9 cellular contexts compared by ENCODE assay signal in the genomic region with DNA sequence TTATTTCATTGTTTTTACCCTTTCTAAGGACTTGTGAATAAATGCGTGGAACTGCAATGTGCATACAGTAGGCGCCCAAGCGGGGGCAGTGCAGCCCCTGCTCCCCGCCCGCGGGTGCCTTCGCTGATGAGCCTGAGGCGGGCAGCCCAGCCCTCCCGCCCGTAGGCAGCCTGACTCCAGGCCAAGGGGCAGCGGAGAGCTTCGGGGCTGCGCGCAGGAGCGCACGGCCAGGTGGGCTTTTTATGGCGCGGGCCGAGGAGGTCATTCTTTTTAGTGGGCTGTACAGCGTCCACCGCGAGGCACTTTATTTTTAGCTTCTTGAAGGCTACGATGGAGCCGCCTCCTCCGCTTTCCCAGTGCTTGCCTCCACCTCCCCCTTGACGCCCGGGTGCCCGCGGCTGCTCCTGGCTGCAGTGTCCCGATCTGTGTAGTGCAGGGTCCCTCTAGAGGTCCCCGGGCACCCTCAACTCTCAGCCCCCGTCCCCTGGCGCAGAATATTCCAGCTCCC.
DNase-seq lines count a peak whose midpoint lies in the region; ATAC-seq and TF ChIP-seq lines count a peak whose summit lies in the region.
"Had no signal": no experiment of that assay in that cellular context is flagged by ENCODE, and none has a peak within 500 bp of the region (broad histone marks: within the 10 kb centered on the region; RNA-seq: fewer than 3 reads in every experiment).

No MANE protein-coding gene starts in this region.

- no peak overlapping the region for H4K91ac ChIP-seq in IMR-90 (ENCODE audit: insufficient read depth, low read depth, low read length)

- BruUV-seq in IMR-90 (replicated peaks; lab: Mats Ljungman, UMichigan) = no TSS peak

- 15% methylated on average over 20 of the region's 33 CpGs; no CpG with 5 or more reads in 1 of the 2 experiments for WGBS in IMR-90 (ENCODE audit: extremely low coverage in 2 of 2, insufficient read length in 1 of 2), 2 experiments

- TF ChIP-seq RAD21 in IMR-90 (IDR thresholded peaks at IDR 0.05; ENCODE audit: low read length) = no peak

- H3K4me3 ChIP-seq in GM06990 (replicated peaks; ENCODE audit: low read depth, low read length) = no peak overlapping the region
- no peak overlapping the region for H3K4me3 ChIP-seq in IMR-90 (ENCODE audit: insufficient read depth, low read depth, low read length)

- H3K27me3 Mint-ChIP-seq in chondrocyte (ENCODE audit: low read depth) = peaks cover 5% of the 10 kb centered on the region
- H3K27me3 Mint-ChIP-seq in nephron (ENCODE audit: low read depth) = peaks cover 17% of the 10 kb centered on the region

- no peak overlapping the region for H4K5ac ChIP-seq in IMR-90 (ENCODE audit: low read depth, low read length)

- in situ Hi-C loops in IMR-90 (cut with MboI; ENCODE audit: low sequenced_read_pairs) = loop anchor here (5.0 kb wide), 1 partner anchor 100 kb away; no protein-coding TSS in a partner anchor

- TF ChIP-seq POLR2A in IMR-90 (IDR thresholded peaks at IDR 0.05; ENCODE audit: low read depth, low read length) = no peak

- H2BK20ac ChIP-seq in IMR-90 (ENCODE audit: low read depth, low read length) = no peak overlapping the region

- H4K20me1 ChIP-seq in IMR-90 (ENCODE audit: insufficient read depth, low read length) = no peaks in the 10 kb centered on the region

- intact Hi-C loops in IMR-90 (cut with micrococcal nuclease) = loop anchor here (5.0 kb wide), 2 partner anchors 260 to 780 kb away; no protein-coding TSS in a partner anchor

- H3K4ac ChIP-seq in IMR-90 (ENCODE audit: low read depth, low read length) = no peak overlapping the region

- H3K27ac Mint-ChIP-seq in chondrocyte (ENCODE audit: unreplicated experiment) = no peak overlapping the region
- no peak overlapping the region for H3K27ac Mint-ChIP-seq in nephron

- dilution Hi-C loops in IMR-90 (cut with HindIII; ENCODE audit: low sequenced_read_pairs, unreplicated experiment) = no loop called here

- H2BK5ac ChIP-seq in IMR-90 (ENCODE audit: low read depth, low read length, poor library complexity, severe bottlenecking) = no peak overlapping the region

- no peak overlapping the region for H3K18ac ChIP-seq in IMR-90 (ENCODE audit: low read depth, low read length)

- no peaks in the 10 kb centered on the region for H3K9me1 ChIP-seq in IMR-90 (ENCODE audit: insufficient read depth, low read length)

- no peak overlapping the region for H2BK15ac ChIP-seq in IMR-90 (ENCODE audit: low read depth, low read length)

- H3K36me3 Mint-ChIP-seq in chondrocyte (ENCODE audit: low read depth) (peaks cover 2% of the 10 kb centered on the region), nephron (ENCODE audit: low read depth) (no peaks in the 10 kb centered on the region)

- no peak overlapping the region for H2AK9ac ChIP-seq in IMR-90 (replicated peaks; ENCODE audit: low read depth, low read length, poor library complexity)

- H3K4me1 Mint-ChIP-seq in chondrocyte (ENCODE audit: low read depth) = peaks cover 23% of the 10 kb centered on the region
- peaks cover 17% of the 10 kb centered on the region for H3K4me1 Mint-ChIP-seq in nephron

- no peaks in the 10 kb centered on the region for H3K27me3 ChIP-seq in GM06990 (replicated peaks; ENCODE audit: control insufficient read depth, insufficient read depth, low read length)
- H3K27me3 ChIP-seq in IMR-90 (ENCODE audit: control insufficient read depth, insufficient read depth, low read length) = peaks cover 3% of the 10 kb centered on the region; the same call in 1 of the 2 replicates

- no peak overlapping the region for H3K27ac ChIP-seq in IMR-90 (ENCODE audit: insufficient read depth, low read length)

- H3K4me2 ChIP-seq in IMR-90 (ENCODE audit: low read depth, low read length) = no peak overlapping the region

- ATAC-seq in IMR-90 (ENCODE audit: low read depth) = 0 out of 2 replicates have a peak, but pooled peaks have one; percentile 21
- ATAC-seq in GM21723 (IDR thresholded peaks at IDR 0.05; ENCODE audit: unreplicated experiment) = no peak
- ATAC-seq in HG02970 (IDR thresholded peaks at IDR 0.05; ENCODE audit: low FRiP score, unreplicated experiment) = no peak

- DNase-seq in GM06990 (ENCODE audit: extremely low read depth, insufficient read length) (no peak), IMR-90 (no peak), chondrocyte (ENCODE audit: low spot score) (peak; percentile 59), NCI-H2107 treated with DMSO at 0.1 percent for 48 hours (lab: John Stamatoyannopoulos, UW; ENCODE audit: unreplicated experiment) (no peak), NCI-H2029 treated with DMSO at 0.1 percent for 48 hours (lab: John Stamatoyannopoulos, UW) (no peak)
- DNase-seq: NCI-H1694 had no signal

- no peak overlapping the region for H3K23ac ChIP-seq in IMR-90 (ENCODE audit: low read depth, low read length)

- H3K9me3 ChIP-seq in IMR-90 (ENCODE audit: control insufficient read depth, insufficient read depth, low read length) = peaks cover 2% of the 10 kb centered on the region; the same call in 1 of the 2 replicates

- no peaks in the 10 kb centered on the region for H3K79me1 ChIP-seq in IMR-90 (ENCODE audit: low read depth in 1 of 2, low read length in 2 of 2)

- no peak overlapping the region for H3K56ac ChIP-seq in IMR-90 (ENCODE audit: extremely low read depth, insufficient read depth, low read length)

- peak overlapping the region; percentile 72 for H2AFZ ChIP-seq in IMR-90 (replicated peaks; ENCODE audit: low read length, poor library complexity)

- TF ChIP-seq CTCF in GM06990 (IDR thresholded peaks at IDR 0.05; ENCODE audit: insufficient read depth, low read length, poor library complexity, severe bottlenecking) (peak; percentile 39), IMR-90 (conservative IDR thresholded peaks at IDR 0.05; ENCODE audit: low read depth, low read length) (0 out of 2 replicates have a peak, but pooled peaks have one; percentile 6), chondrocyte (IDR thresholded peaks at IDR 0.05) (peak; percentile 54), nephron (IDR thresholded peaks at IDR 0.05; ENCODE audit: unreplicated experiment in 3 of 3) (no peak)

- no peak overlapping the region for H3K9ac ChIP-seq in IMR-90 (ENCODE audit: low read depth, low read length)

- H2BK120ac ChIP-seq in IMR-90 (ENCODE audit: low read depth, low read length) = no peak overlapping the region

- no peak overlapping the region for H2AK5ac ChIP-seq in IMR-90 (ENCODE audit: low read depth, low read length)

- no peak overlapping the region for H4K8ac ChIP-seq in IMR-90 (ENCODE audit: low read depth in 2 of 2, low read length in 2 of 2)

- peaks cover 9% of the 10 kb centered on the region for H3K9me3 Mint-ChIP-seq in chondrocyte (ENCODE audit: low read depth)
- peaks cover 4% of the 10 kb centered on the region for H3K9me3 Mint-ChIP-seq in nephron

- peaks cover 1% of the 10 kb centered on the region; the same call in 1 of the 2 replicates for H3K4me1 ChIP-seq in IMR-90 (ENCODE audit: control insufficient read depth, insufficient read depth, low read length)

- H3K36me3 ChIP-seq in GM06990 (ENCODE audit: control insufficient read depth, insufficient read depth, low read length) = no peaks in the 10 kb centered on the region
- no peaks in the 10 kb centered on the region for H3K36me3 ChIP-seq in IMR-90 (ENCODE audit: control insufficient read depth, insufficient read depth, low read length)

- POLR2A ChIA-PET in IMR-90 (lab: Charles Lee; ENCODE audit: unreplicated experiment) = interaction anchor here (0.6 kb wide), 1 partner anchor 21 kb away, joined by 3 read pairs; no protein-coding TSS in a partner anchor

- CTCF ChIA-PET in IMR-90 (lab: Yijun Ruan, JAX) = interaction anchor here (0.7 to 1.6 kb wide), 3 partner anchors 103 to 142 kb away, joined by 4 to 6 read pairs (median 4); no protein-coding TSS in a partner anchor

- H3K4me3 Mint-ChIP-seq in chondrocyte (ENCODE audit: unreplicated experiment) (no peak overlapping the region), nephron (peak overlapping the region; percentile 25 to 70 (median 67))

- H3K14ac ChIP-seq in IMR-90 (replicated peaks; ENCODE audit: low read depth, low read length) = no peak overlapping the region

TF ChIP-seq in IMR-90, 13 proteins besides CTCF, POLR2A, EP300 and RAD21:
- TF ChIP-seq, protein P1, sequence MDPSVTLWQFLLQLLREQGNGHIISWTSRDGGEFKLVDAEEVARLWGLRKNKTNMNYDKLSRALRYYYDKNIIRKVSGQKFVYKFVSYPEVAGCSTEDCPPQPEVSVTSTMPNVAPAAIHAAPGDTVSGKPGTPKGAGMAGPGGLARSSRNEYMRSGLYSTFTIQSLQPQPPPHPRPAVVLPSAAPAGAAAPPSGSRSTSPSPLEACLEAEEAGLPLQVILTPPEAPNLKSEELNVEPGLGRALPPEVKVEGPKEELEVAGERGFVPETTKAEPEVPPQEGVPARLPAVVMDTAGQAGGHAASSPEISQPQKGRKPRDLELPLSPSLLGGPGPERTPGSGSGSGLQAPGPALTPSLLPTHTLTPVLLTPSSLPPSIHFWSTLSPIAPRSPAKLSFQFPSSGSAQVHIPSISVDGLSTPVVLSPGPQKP (IDR thresholded peaks at IDR 0.05; ENCODE audit: borderline replicate concordance, low read depth, low read length) = no peak
- TF ChIP-seq BHLHE40 (IDR thresholded peaks at IDR 0.05; ENCODE audit: low read depth, low read length) (no peak), RFX5 (IDR thresholded peaks at IDR 0.05; ENCODE audit: low read depth, low read length) (no peak), MAZ (IDR thresholded peaks at IDR 0.05; ENCODE audit: borderline replicate concordance, low read depth, low read length) (no peak), RCOR1 (IDR thresholded peaks at IDR 0.05; ENCODE audit: insufficient replicate concordance, low read length) (no peak), SMC3 (IDR thresholded peaks at IDR 0.05; ENCODE audit: low read depth, low read length) (no peak), MAFK (IDR thresholded peaks at IDR 0.05; ENCODE audit: low read depth, low read length) (no peak), CHD1 (IDR thresholded peaks at IDR 0.05; ENCODE audit: low read depth, low read length) (no peak), USF2 (IDR thresholded peaks at IDR 0.05; ENCODE audit: low read depth, low read length) (no peak), CEBPB (IDR thresholded peaks at IDR 0.05; ENCODE audit: low read depth, low read length) (no peak), NFE2L2 (IDR thresholded peaks at IDR 0.05; ENCODE audit: low read depth, low read length) (no peak), MXI1 (IDR thresholded peaks at IDR 0.05; ENCODE audit: borderline replicate concordance, low read depth, low read length) (no peak)

Comparison
In these comparisons a context has a peak if more than half of its experiments do, and no peak if none do; other contexts are left out.
1. CTCF ChIP-seq: peak in GM06990 (single experiment), IMR-90 (single experiment) and chondrocyte (single experiment); none in nephron (0 of 3).